In genomic region chr18:11980148-11980554, GRCh38 we compare ENCODE assay signal across 8 cellular contexts. TPM values are rescaled to one million over a fixed set of nuclear protein-coding genes. Genes with fewer than 3 reads are reported as not detected.
DNase-seq lines count a peak whose midpoint lies in the region; TF ChIP-seq lines count a peak whose summit lies in the region.

No MANE protein-coding gene starts in this region.

- H3K4me1 ChIP-seq in iPS DF 6.9 (ENCODE audit: control insufficient read depth, insufficient read depth, low read length) (peaks cover 1% of the 10 kb centered on the region; the same call in 1 of the 2 replicates), stomach smooth muscle (ENCODE audit: control insufficient read depth, insufficient read depth, low read length) (peaks cover 12% of the 10 kb centered on the region)

- H3K9ac ChIP-seq in stomach smooth muscle (ENCODE audit: low read length in 2 of 2), result peak overlapping the region; percentile 75 to 87

- TF ChIP-seq CTCF in WI38 (IDR thresholded peaks at IDR 0.05; ENCODE audit: low read depth, low read length), result no peak

- peak overlapping the region; percentile 63 for H3K4me3 ChIP-seq in WI38 (ENCODE audit: low read depth, low read length)
- peak overlapping the region; percentile 43; the same call in 1 of the 2 replicates for H3K4me3 ChIP-seq in iPS DF 6.9 (ENCODE audit: low read length)
- H3K4me3 ChIP-seq in stomach smooth muscle (ENCODE audit: low read length in 2 of 2), result peak overlapping the region; percentile 59 to 77

- no CpG with 5 or more reads among the region's 19 CpGs for WGBS in iPS DF 6.9 (ENCODE audit: insufficient coverage, insufficient read length)

- H3K36me3 ChIP-seq in iPS DF 6.9 (ENCODE audit: control insufficient read depth, insufficient read depth, low read length) (no peaks in the 10 kb centered on the region), stomach smooth muscle (ENCODE audit: control insufficient read depth in 2 of 2, insufficient read depth in 2 of 2, low read length in 2 of 2) (no peaks in the 10 kb centered on the region)

- no peaks in the 10 kb centered on the region for H3K9me3 ChIP-seq in iPS DF 6.9 (ENCODE audit: control insufficient read depth, insufficient read depth, low read length)
- no peaks in the 10 kb centered on the region for H3K9me3 ChIP-seq in stomach smooth muscle (ENCODE audit: control insufficient read depth in 2 of 2, low read length in 2 of 2)

- H3K27me3 ChIP-seq in iPS DF 6.9 (ENCODE audit: control insufficient read depth, insufficient read depth, low read length) (no peaks in the 10 kb centered on the region), stomach smooth muscle (ENCODE audit: control insufficient read depth in 1 of 2, insufficient read depth in 2 of 2, low read length in 2 of 2) (no peaks in the 10 kb centered on the region)

- H3K27ac ChIP-seq in iPS DF 6.9 (ENCODE audit: low read length) (no peak overlapping the region), stomach smooth muscle (ENCODE audit: low read length) (peak overlapping the region; percentile 92)

- DNase-seq in NCI-H748 (lab: John Stamatoyannopoulos, UW; ENCODE audit: unreplicated experiment), result peak; percentile 59
- no peak for DNase-seq in NCI-H748 treated with DMSO at 0.1 percent for 48 hours (lab: John Stamatoyannopoulos, UW)
- DNase-seq in iPS DF 6.9 (ENCODE audit: low read depth, low spot score), result no peak
- no peak for DNase-seq in stimulated activated CD4-positive, alpha-beta T cell treated with anti-CD3 and anti-CD28 coated beads, Interleukin-15, amount 100 ng/mL, for 24 hours
- DNase-seq in activated CD4-positive, CD25-positive, alpha-beta regulatory T cell treated with anti-CD3 and anti-CD28 coated beads, Interleukin-2, amount 50 U/mL, for 72 hours, result no peak
- no peak for DNase-seq in ureter (ENCODE audit: low spot score)

RNA-seq across cellular contexts. Expression of gene IMPA2, which starts 1.2 kb away (rescaled TPM):
- total RNA-seq in ureter, result 14.3 TPM
